Comparison of ENCODE assay signal across 13 cellular contexts in genomic region chr4:55021214-55021613, GRCh38.
A peak's percentile ranks its signal among the peaks of the same experiment; 100 is the strongest.
DNase-seq lines count a peak whose midpoint lies in the region; ATAC-seq and TF ChIP-seq lines count a peak whose summit lies in the region.
"Had no signal": no experiment of that assay in that cellular context is flagged by ENCODE, and none has a peak within 500 bp of the region (broad histone marks: within the 10 kb centered on the region; RNA-seq: fewer than 3 reads in every experiment).

No MANE protein-coding gene starts in this region.

- peaks cover 7% of the 10 kb centered on the region for H3K36me3 Mint-ChIP-seq in nephron progenitor cell (ENCODE audit: low read depth)
- H3K36me3 Mint-ChIP-seq: CD14-positive monocyte; CD4-positive, alpha-beta memory T cell had no signal

- DNase-seq in NCI-H524 (lab: John Stamatoyannopoulos, UW) (peak; percentile 68 to 94), NCI-H82 treated with DMSO at 0.1 percent for 48 hours (lab: John Stamatoyannopoulos, UW; ENCODE audit: unreplicated experiment) (peak; percentile 94), nephron progenitor cell (no peak), retinal pigment epithelial cell (ENCODE audit: low read depth) (peak; percentile 81)
- DNase-seq in activated CD8-positive, alpha-beta memory T cell treated with anti-CD3 and anti-CD28 coated beads for 24 hours: no peak
- DNase-seq: CD4-positive, alpha-beta memory T cell; DMS79 treated with DMSO at 0.1 percent for 48 hours; GF-D8; H9 had no signal

- ATAC-seq in HG03025 (IDR thresholded peaks at IDR 0.05; ENCODE audit: low FRiP score, unreplicated experiment): no peak
- no peak for ATAC-seq in GM18861 (IDR thresholded peaks at IDR 0.05; ENCODE audit: unreplicated experiment)

- no peak for TF ChIP-seq CTCF in nephron progenitor cell (IDR thresholded peaks at IDR 0.05)
- TF ChIP-seq CTCF in retinal pigment epithelial cell (conservative IDR thresholded peaks at IDR 0.05; ENCODE audit: low read depth, low read length): no peak

- H3K4me1 Mint-ChIP-seq in nephron progenitor cell: peaks cover 52% of the 10 kb centered on the region
- H3K4me1 Mint-ChIP-seq: CD14-positive monocyte; CD4-positive, alpha-beta memory T cell had no signal

- no peak overlapping the region for H3K4me3 ChIP-seq in retinal pigment epithelial cell (ENCODE audit: low read length)
- H3K4me3 ChIP-seq: BLaER1 had no signal

- peak overlapping the region; percentile 90 for H3K27ac Mint-ChIP-seq in nephron progenitor cell
- H3K27ac Mint-ChIP-seq: CD14-positive monocyte; CD4-positive, alpha-beta memory T cell had no signal

- no peak overlapping the region for H3K4me3 Mint-ChIP-seq in nephron progenitor cell
- H3K4me3 Mint-ChIP-seq: CD14-positive monocyte, H9 had no signal

- H3K27me3 Mint-ChIP-seq in nephron progenitor cell (ENCODE audit: low read depth, poor library complexity): no peaks in the 10 kb centered on the region

- peaks cover 19% of the 10 kb centered on the region for H3K9me3 Mint-ChIP-seq in nephron progenitor cell

Comparison
In these comparisons a context has a peak if more than half of its experiments do, and no peak if none do; other contexts are left out.
1. DNase-seq: peak in NCI-H524 (2 of 2), NCI-H82 treated with DMSO at 0.1 percent for 48 hours (single experiment) and retinal pigment epithelial cell (single experiment); none in nephron progenitor cell (single experiment) and activated CD8-positive, alpha-beta memory T cell treated with anti-CD3 and anti-CD28 coated beads for 24 hours (single experiment).